9 cellular contexts compared by ENCODE assay signal in the genomic region with DNA sequence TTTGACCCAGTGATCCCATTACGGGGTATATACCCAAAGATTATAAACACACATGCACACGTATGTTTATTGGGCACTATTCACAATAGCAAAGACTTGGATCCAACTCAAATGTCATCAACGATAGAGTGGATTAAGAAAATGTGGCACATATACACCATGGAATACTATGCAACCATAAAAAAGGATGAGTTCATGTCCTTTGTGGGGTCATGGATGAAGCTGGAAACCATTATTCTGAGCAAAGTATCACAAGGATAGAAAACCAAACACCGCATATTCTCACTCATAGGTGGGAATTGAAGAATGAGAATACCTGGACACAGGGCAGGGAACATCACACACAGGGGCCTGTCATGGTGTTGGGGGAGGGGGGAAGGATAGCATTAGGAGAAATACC. TPM values are rescaled to one million over a fixed set of nuclear protein-coding genes. Genes with fewer than 3 reads are reported as not detected.
DNase-seq lines count a peak whose midpoint lies in the region; ATAC-seq and TF ChIP-seq lines count a peak whose summit lies in the region.
"Not testable (repeated sequence)": the region's sequence is repeated elsewhere in the genome, so short reads cannot be mapped to it uniquely, and the experiment has no call there.
"Had no signal": no experiment of that assay in that cellular context is flagged by ENCODE, and none has a peak within 500 bp of the region (broad histone marks: within the 10 kb centered on the region; RNA-seq: fewer than 3 reads in every experiment).

No MANE protein-coding gene starts in this region.

- H3K4me2 ChIP-seq in MM.1S (ENCODE audit: low read depth, low read length), result peak overlapping the region; percentile 93; the same call in 1 of the 2 replicates

- H3K4me1 ChIP-seq in MM.1S (ENCODE audit: low read length), result not testable (repeated sequence)

- H3K9me3 ChIP-seq in CD4-positive, alpha-beta T cell (ENCODE audit: control insufficient read depth, low read length); MM.1S (replicated peaks; ENCODE audit: insufficient read depth, low read length): not testable (repeated sequence)

- not testable (repeated sequence) for DNase-seq in CD4-positive, alpha-beta T cell; GM12865 (ENCODE audit: low read depth); MM.1S; activated CD8-positive, alpha-beta T cell treated with anti-CD3 and anti-CD28 coated beads for 36 hours; mesothelial cell of epicardium (ENCODE audit: low spot score in 2 of 2, unreplicated experiment in 2 of 2); stimulated activated effector memory CD8-positive, alpha-beta T cell treated with anti-CD3 and anti-CD28 coated beads, Interleukin-12 subunit alpha, Interleukin-12 subunit beta, amount 100 ng/mL, for 72 hours (ENCODE audit: low spot score in 2 of 2)

- H3K9ac ChIP-seq in MM.1S (ENCODE audit: low read length), result peak overlapping the region; percentile 84; the same call in 1 of the 2 replicates

- H3K36me3 Mint-ChIP-seq in CD4-positive, alpha-beta T cell (ENCODE audit: low read depth), result peaks cover 28% of the 10 kb centered on the region
- H3K36me3 Mint-ChIP-seq in T-helper 1 cell treated with Interleukin-12 subunit alpha and Interleukin-12 subunit beta and Interleukin-4 antibody, amounts not matched to agents 30 μg/mL and 1 μg/mL, for 36 hours (ENCODE audit: low read depth), result peaks cover 24% of the 10 kb centered on the region
- peaks cover 29% of the 10 kb centered on the region for H3K36me3 Mint-ChIP-seq in activated CD8-positive, alpha-beta T cell treated with anti-CD3 and anti-CD28 coated beads for 36 hours (ENCODE audit: low read depth)
- H3K36me3 Mint-ChIP-seq in activated naive CD8-positive, alpha-beta T cell, result peaks cover 19% of the 10 kb centered on the region
- not testable (repeated sequence) for H3K36me3 Mint-ChIP-seq in mesothelial cell of epicardium
- H3K36me3 Mint-ChIP-seq in stimulated activated effector memory CD8-positive, alpha-beta T cell treated with anti-CD3 and anti-CD28 coated beads, Interleukin-12 subunit alpha, Interleukin-12 subunit beta, amount 100 ng/mL, for 72 hours, result peaks cover 34% of the 10 kb centered on the region

- not testable (repeated sequence) for ATAC-seq in CD4-positive, alpha-beta T cell (ENCODE audit: poor library complexity); activated CD8-positive, alpha-beta T cell treated with anti-CD3 and anti-CD28 coated beads for 36 hours; stimulated activated effector memory CD8-positive, alpha-beta T cell treated with anti-CD3 and anti-CD28 coated beads, Interleukin-12 subunit alpha, Interleukin-12 subunit beta, amount 100 ng/mL, for 72 hours

- H3K4me3 ChIP-seq in GM12865 (ENCODE audit: low read depth, low read length) (peak overlapping the region; percentile 98), MM.1S (ENCODE audit: low read length) (peak overlapping the region; percentile 88)

- peaks cover 18% of the 10 kb centered on the region for H4K20me1 ChIP-seq in MM.1S (ENCODE audit: insufficient read depth, low read length)

- peak overlapping the region; percentile 89; the same call in 1 of the 2 replicates for H2AFZ ChIP-seq in MM.1S (ENCODE audit: low read length)

- peaks cover 30% of the 10 kb centered on the region for H3K79me2 ChIP-seq in MM.1S (ENCODE audit: low read length)

- peak overlapping the region; percentile 23 for H3K4me3 Mint-ChIP-seq in CD4-positive, alpha-beta T cell
- H3K4me3 Mint-ChIP-seq in T-helper 1 cell treated with Interleukin-12 subunit alpha and Interleukin-12 subunit beta and Interleukin-4 antibody, amounts not matched to agents 30 μg/mL and 1 μg/mL, for 36 hours, result peak overlapping the region; percentile 43
- H3K4me3 Mint-ChIP-seq in activated CD8-positive, alpha-beta T cell treated with anti-CD3 and anti-CD28 coated beads for 36 hours, result peak overlapping the region; percentile 36
- H3K4me3 Mint-ChIP-seq in activated naive CD8-positive, alpha-beta T cell, result peak overlapping the region; percentile 56
- peak overlapping the region; percentile 20 for H3K4me3 Mint-ChIP-seq in mesothelial cell of epicardium
- peak overlapping the region; percentile 84 for H3K4me3 Mint-ChIP-seq in stimulated activated effector memory CD8-positive, alpha-beta T cell treated with anti-CD3 and anti-CD28 coated beads, Interleukin-12 subunit alpha, Interleukin-12 subunit beta, amount 100 ng/mL, for 72 hours

- CTCF ChIA-PET in CD4-positive, alpha-beta T cell (lab: Charles Lee); activated CD8-positive, alpha-beta T cell treated with anti-CD3 and anti-CD28 coated beads for 36 hours (lab: Charles Lee): not testable (repeated sequence)

- H3K9me2 ChIP-seq in MM.1S (replicated peaks; ENCODE audit: insufficient read depth, low read length), result not testable (repeated sequence)

- H3K4me1 Mint-ChIP-seq in CD4-positive, alpha-beta T cell (ENCODE audit: low read depth), result peaks cover 34% of the 10 kb centered on the region
- H3K4me1 Mint-ChIP-seq in T-helper 1 cell treated with Interleukin-12 subunit alpha and Interleukin-12 subunit beta and Interleukin-4 antibody, amounts not matched to agents 30 μg/mL and 1 μg/mL, for 36 hours (ENCODE audit: low read depth), result peaks cover 26% of the 10 kb centered on the region
- H3K4me1 Mint-ChIP-seq in activated CD8-positive, alpha-beta T cell treated with anti-CD3 and anti-CD28 coated beads for 36 hours (ENCODE audit: low read depth), result peaks cover 11% of the 10 kb centered on the region
- H3K4me1 Mint-ChIP-seq in activated naive CD8-positive, alpha-beta T cell (ENCODE audit: low read depth), result peaks cover 14% of the 10 kb centered on the region
- H3K4me1 Mint-ChIP-seq in mesothelial cell of epicardium, result peaks cover 27% of the 10 kb centered on the region
- peaks cover 27% of the 10 kb centered on the region for H3K4me1 Mint-ChIP-seq in stimulated activated effector memory CD8-positive, alpha-beta T cell treated with anti-CD3 and anti-CD28 coated beads, Interleukin-12 subunit alpha, Interleukin-12 subunit beta, amount 100 ng/mL, for 72 hours

- POLR2A ChIA-PET in CD4-positive, alpha-beta T cell (lab: Charles Lee); activated CD8-positive, alpha-beta T cell treated with anti-CD3 and anti-CD28 coated beads for 36 hours (lab: Charles Lee): not testable (repeated sequence)

- peaks cover 32% of the 10 kb centered on the region for H3F3A ChIP-seq in MM.1S (ENCODE audit: insufficient read depth, low read length)

- H3K27ac ChIP-seq in CD4-positive, alpha-beta T cell (ENCODE audit: low read depth, low read length), result not testable (repeated sequence)
- H3K27ac ChIP-seq in MM.1S (ENCODE audit: low read length), result peak overlapping the region; percentile 91; the same call in 1 of the 2 replicates

- H3K9me3 Mint-ChIP-seq in CD4-positive, alpha-beta T cell; T-helper 1 cell treated with Interleukin-12 subunit alpha and Interleukin-12 subunit beta and Interleukin-4 antibody, amounts not matched to agents 30 μg/mL and 1 μg/mL, for 36 hours; activated CD8-positive, alpha-beta T cell treated with anti-CD3 and anti-CD28 coated beads for 36 hours; activated naive CD8-positive, alpha-beta T cell (ENCODE audit: low read depth); stimulated activated effector memory CD8-positive, alpha-beta T cell treated with anti-CD3 and anti-CD28 coated beads, Interleukin-12 subunit alpha, Interleukin-12 subunit beta, amount 100 ng/mL, for 72 hours: not testable (repeated sequence)
- H3K9me3 Mint-ChIP-seq in mesothelial cell of epicardium, result peaks cover 21% of the 10 kb centered on the region

- H3K36me3 ChIP-seq in MM.1S (replicated peaks; ENCODE audit: insufficient read depth, low read length), result not testable (repeated sequence)

- H3K27ac Mint-ChIP-seq in CD4-positive, alpha-beta T cell; mesothelial cell of epicardium: not testable (repeated sequence)
- peak overlapping the region; percentile 55 for H3K27ac Mint-ChIP-seq in T-helper 1 cell treated with Interleukin-12 subunit alpha and Interleukin-12 subunit beta and Interleukin-4 antibody, amounts not matched to agents 30 μg/mL and 1 μg/mL, for 36 hours
- H3K27ac Mint-ChIP-seq in activated CD8-positive, alpha-beta T cell treated with anti-CD3 and anti-CD28 coated beads for 36 hours, result peak overlapping the region; percentile 38
- H3K27ac Mint-ChIP-seq in activated naive CD8-positive, alpha-beta T cell, result peak overlapping the region; percentile 54
- peak overlapping the region; percentile 96 for H3K27ac Mint-ChIP-seq in stimulated activated effector memory CD8-positive, alpha-beta T cell treated with anti-CD3 and anti-CD28 coated beads, Interleukin-12 subunit alpha, Interleukin-12 subunit beta, amount 100 ng/mL, for 72 hours

- intact Hi-C loops in CD4-positive, alpha-beta T cell (cut with DNase I, micrococcal nuclease), result loop anchor here (2.0 to 10.0 kb wide), 3 partner anchors 65 to 1991 kb away; partner anchors contain the start of genes MIGA1 (in 1 of the 2) and ZZZ3 (in 1 of the 2)
- intact Hi-C loops in activated CD8-positive, alpha-beta T cell treated with anti-CD3 and anti-CD28 coated beads for 36 hours (cut with micrococcal nuclease), result not testable (repeated sequence)

- TF ChIP-seq CTCF in CD4-positive, alpha-beta T cell (IDR thresholded peaks at IDR 0.05); GM12865 (IDR thresholded peaks at IDR 0.05; ENCODE audit: insufficient read depth, low read depth, low read length, missing control alignments); MM.1S (IDR thresholded peaks at IDR 0.05; ENCODE audit: low read length); activated CD8-positive, alpha-beta T cell treated with anti-CD3 and anti-CD28 coated beads for 36 hours (IDR thresholded peaks at IDR 0.05); mesothelial cell of epicardium (IDR thresholded peaks at IDR 0.05; ENCODE audit: unreplicated experiment): not testable (repeated sequence)

- not testable (repeated sequence) for H3K27me3 ChIP-seq in CD4-positive, alpha-beta T cell (ENCODE audit: control insufficient read depth, insufficient read depth, low read length); MM.1S (replicated peaks; ENCODE audit: insufficient read depth, low read length)

- not testable (repeated sequence) for H3K27me3 Mint-ChIP-seq in CD4-positive, alpha-beta T cell; activated CD8-positive, alpha-beta T cell treated with anti-CD3 and anti-CD28 coated beads for 36 hours; activated naive CD8-positive, alpha-beta T cell
- peaks cover 25% of the 10 kb centered on the region for H3K27me3 Mint-ChIP-seq in T-helper 1 cell treated with Interleukin-12 subunit alpha and Interleukin-12 subunit beta and Interleukin-4 antibody, amounts not matched to agents 30 μg/mL and 1 μg/mL, for 36 hours (ENCODE audit: low read depth)
- peaks cover 10% of the 10 kb centered on the region for H3K27me3 Mint-ChIP-seq in mesothelial cell of epicardium (ENCODE audit: low read depth)

RNA-seq across cellular contexts. Expression of gene RABGGTB, which starts 2.1 kb away (rescaled TPM):
- 100 to 1,000 TPM; 199 to 200 TPM for total RNA-seq in CD4-positive, alpha-beta T cell
- 100 to 1,000 TPM; 170 to 173 TPM for total RNA-seq in activated CD8-positive, alpha-beta T cell treated with anti-CD3 and anti-CD28 coated beads for 36 hours
- 80.6 to 88.9 TPM (median 85.9 TPM) in 3 replicates for total RNA-seq in mesothelial cell of epicardium

RNA-seq across cellular contexts. Expression of gene MSH4, which starts 12.8 kb away (rescaled TPM):
- under 1 TPM; 0.25 to 0.31 TPM for total RNA-seq in CD4-positive, alpha-beta T cell
- total RNA-seq in activated CD8-positive, alpha-beta T cell treated with anti-CD3 and anti-CD28 coated beads for 36 hours, result under 1 TPM; 0.16 to 0.32 TPM
- total RNA-seq in mesothelial cell of epicardium, result 0.27 to 0.29 TPM (median 0.27 TPM) in 3 replicates
- total RNA-seq: LHCN-M2 had no signal

RNA-seq across cellular contexts. Expression of gene ACADM, which starts 59.4 kb away (rescaled TPM):
- total RNA-seq in CD4-positive, alpha-beta T cell, result 1 to 10 TPM; 3.5 to 4.7 TPM
- total RNA-seq in activated CD8-positive, alpha-beta T cell treated with anti-CD3 and anti-CD28 coated beads for 36 hours, result 10 to 100 TPM; 47.5 to 49.8 TPM
- 36.4 to 41.8 TPM (median 39.2 TPM) in 3 replicates for total RNA-seq in mesothelial cell of epicardium

Comparison
In these comparisons a context has a peak if more than half of its experiments do, and no peak if none do; other contexts are left out.
1. H3K4me3 Mint-ChIP-seq: peak in every context shown above with its lines; median percentile 84 in stimulated activated effector memory CD8-positive, alpha-beta T cell treated with anti-CD3 and anti-CD28 coated beads, Interleukin-12 subunit alpha, Interleukin-12 subunit beta, amount 100 ng/mL, for 72 hours; 56 in activated naive CD8-positive, alpha-beta T cell; 43 in T-helper 1 cell treated with Interleukin-12 subunit alpha and Interleukin-12 subunit beta and Interleukin-4 antibody, amounts not matched to agents 30 μg/mL and 1 μg/mL, for 36 hours; 36 in activated CD8-positive, alpha-beta T cell treated with anti-CD3 and anti-CD28 coated beads for 36 hours; 23 in CD4-positive, alpha-beta T cell; 20 in mesothelial cell of epicardium.